1 cellular context compared by ENCODE assay signal in genomic region chr11:67055812-67056211, GRCh38.
TF ChIP-seq lines count a peak whose summit lies in the region.

No MANE protein-coding gene starts in this region.

TF ChIP-seq in HepG2, 621 proteins besides CTCF, POLR2A, EP300 and RAD21 (continues in another document):
- TF ChIP-seq PHF5A (CRISPR knock-in tag; IDR thresholded peaks at IDR 0.05; ENCODE audit: low read depth, unreplicated experiment) = no peak
- no peak for TF ChIP-seq RFXANK (CRISPR knock-in tag; IDR thresholded peaks at IDR 0.05)
- no peak for TF ChIP-seq ZFP62 (CRISPR knock-in tag; IDR thresholded peaks at IDR 0.05)
- peak; percentile 25; the same call in 1 of the 2 replicates for TF ChIP-seq MXD4 (CRISPR knock-in tag; IDR thresholded peaks at IDR 0.05)
- no peak for TF ChIP-seq ZNF451 (CRISPR knock-in tag; IDR thresholded peaks at IDR 0.05)
- no peak for TF ChIP-seq ZNF790 (CRISPR knock-in tag; IDR thresholded peaks at IDR 0.05; ENCODE audit: borderline replicate concordance)
- TF ChIP-seq ZHX1 (CRISPR knock-in tag; IDR thresholded peaks at IDR 0.05; ENCODE audit: low read depth) = no peak
- TF ChIP-seq SNAPC2 (CRISPR knock-in tag; IDR thresholded peaks at IDR 0.05) = no peak
- TF ChIP-seq ZBTB42 (CRISPR knock-in tag; IDR thresholded peaks at IDR 0.05) = no peak
- TF ChIP-seq ZNF350 (CRISPR knock-in tag; IDR thresholded peaks at IDR 0.05; ENCODE audit: borderline replicate concordance, low read depth) = peak; percentile 46; the same call in 1 of the 2 replicates
- no peak for TF ChIP-seq KAT2B (IDR thresholded peaks at IDR 0.05; ENCODE audit: borderline replicate concordance, low read depth, low read length)
- TF ChIP-seq U2AF1 (optimal IDR thresholded peaks at IDR 0.05; ENCODE audit: low read depth, low read length) = no peak
- no peak for TF ChIP-seq ZNF460 (CRISPR knock-in tag; IDR thresholded peaks at IDR 0.05; ENCODE audit: borderline replicate concordance)
- TF ChIP-seq TEAD3 (CRISPR knock-in tag; optimal IDR thresholded peaks at IDR 0.05; ENCODE audit: borderline replicate concordance) = peak; percentile 39
- no peak for TF ChIP-seq ZNF883 (CRISPR knock-in tag; IDR thresholded peaks at IDR 0.05; ENCODE audit: not compliant biosample characterization)
- peak; percentile 83 for TF ChIP-seq BHLHE40 (IDR thresholded peaks at IDR 0.05; ENCODE audit: low read length)
- no peak for TF ChIP-seq ATF1 (CRISPR knock-in tag; IDR thresholded peaks at IDR 0.05)
- TF ChIP-seq ZSCAN22 (CRISPR knock-in tag; IDR thresholded peaks at IDR 0.05) = peak; percentile 84
- no peak for TF ChIP-seq HMGXB3 (CRISPR knock-in tag; IDR thresholded peaks at IDR 0.05; ENCODE audit: borderline replicate concordance)
- TF ChIP-seq ZBTB49 (CRISPR knock-in tag; IDR thresholded peaks at IDR 0.05; ENCODE audit: borderline replicate concordance) = no peak
- TF ChIP-seq KAT8 (CRISPR knock-in tag; IDR thresholded peaks at IDR 0.05) = no peak
- no peak for TF ChIP-seq ZNF7 (CRISPR knock-in tag; IDR thresholded peaks at IDR 0.05)
- TF ChIP-seq ZNF691 (CRISPR knock-in tag; IDR thresholded peaks at IDR 0.05; ENCODE audit: borderline replicate concordance, low read depth) = no peak
- no peak for TF ChIP-seq SMAD9 (CRISPR knock-in tag; IDR thresholded peaks at IDR 0.05)
- TF ChIP-seq NFKB2 (CRISPR knock-in tag; IDR thresholded peaks at IDR 0.05; ENCODE audit: borderline replicate concordance) = peak; percentile 6; the same call in 1 of the 2 replicates
- TF ChIP-seq ZNF567 (CRISPR knock-in tag; IDR thresholded peaks at IDR 0.05; ENCODE audit: borderline replicate concordance) = no peak
- TF ChIP-seq ZBTB8A (CRISPR knock-in tag; IDR thresholded peaks at IDR 0.05; ENCODE audit: borderline replicate concordance, low read depth) = no peak
- no peak for TF ChIP-seq MXD1 (CRISPR knock-in tag; IDR thresholded peaks at IDR 0.05)
- TF ChIP-seq FOXA1 (IDR thresholded peaks at IDR 0.05) = no peak
- TF ChIP-seq FOXA1 (CRISPR knock-in tag; IDR thresholded peaks at IDR 0.05) = no peak
- TF ChIP-seq ZNF501 (CRISPR knock-in tag; IDR thresholded peaks at IDR 0.05) = no peak
- no peak for TF ChIP-seq IKZF5 (CRISPR knock-in tag; IDR thresholded peaks at IDR 0.05)
- peak; percentile 81 for TF ChIP-seq PATZ1 (CRISPR knock-in tag; IDR thresholded peaks at IDR 0.05)
- TF ChIP-seq SOX6 (IDR thresholded peaks at IDR 0.05) = no peak
- TF ChIP-seq SOX6 (CRISPR knock-in tag; IDR thresholded peaks at IDR 0.05) = 0 out of 2 replicates have a peak, but pooled peaks have one; percentile 21
- TF ChIP-seq ZNF670 (CRISPR knock-in tag; IDR thresholded peaks at IDR 0.05; ENCODE audit: borderline replicate concordance) = no peak
- TF ChIP-seq RERE (CRISPR knock-in tag; IDR thresholded peaks at IDR 0.05; ENCODE audit: low read depth) = no peak
- no peak for TF ChIP-seq ZNF75D (CRISPR knock-in tag; IDR thresholded peaks at IDR 0.05; ENCODE audit: borderline replicate concordance)
- TF ChIP-seq ZNF296 (CRISPR knock-in tag; conservative IDR thresholded peaks at IDR 0.05) = 0 out of 2 replicates have a peak, but pooled peaks have one; percentile 43
- TF ChIP-seq DMAP1 (CRISPR knock-in tag; IDR thresholded peaks at IDR 0.05) = 0 out of 2 replicates have a peak, but pooled peaks have one; percentile 15
- TF ChIP-seq KMT2B (CRISPR knock-in tag; IDR thresholded peaks at IDR 0.05) = no peak
- TF ChIP-seq ZNF101 (CRISPR knock-in tag; IDR thresholded peaks at IDR 0.05; ENCODE audit: borderline replicate concordance, low read depth) = no peak
- TF ChIP-seq KLF16 (CRISPR knock-in tag; IDR thresholded peaks at IDR 0.05) = 0 out of 4 replicates have a peak, but pooled peaks of 1 of the 2 experiments have one; percentile 7
- TF ChIP-seq ZBTB7B (CRISPR knock-in tag; IDR thresholded peaks at IDR 0.05) = no peak
